ENCODE assay signal across 10 cellular contexts in genomic region chr14:81275995-81276698, GRCh38. TPM values are rescaled to one million over a fixed set of nuclear protein-coding genes. Genes with fewer than 3 reads are reported as not detected.
DNase-seq lines count a peak whose midpoint lies in the region; ATAC-seq and TF ChIP-seq lines count a peak whose summit lies in the region.
"Had no signal": no experiment of that assay in that cellular context is flagged by ENCODE, and none has a peak within 500 bp of the region (broad histone marks: within the 10 kb centered on the region; RNA-seq: fewer than 3 reads in every experiment).

No MANE protein-coding gene starts in this region.

- H3K9me3 Mint-ChIP-seq in endodermal cell = no peaks in the 10 kb centered on the region

- peaks cover 30% of the 10 kb centered on the region for H3K36me3 Mint-ChIP-seq in endodermal cell (ENCODE audit: low read depth)

- no TSS peak for BruUV-seq in A673 (replicated peaks; lab: Mats Ljungman, UMichigan)

- H3K9ac ChIP-seq in endodermal cell (ENCODE audit: extremely low read depth, low read length, poor library complexity, severe bottlenecking) = no peak overlapping the region

- POLR2A ChIA-PET in A673 (lab: Charles Lee; ENCODE audit: low non-redundant PET) = interaction anchor here (0.7 kb wide), 1 partner anchor 169 kb away, joined by 3 read pairs; no protein-coding TSS in a partner anchor

- CTCF ChIA-PET in A673 (lab: Charles Lee) = no interaction called here

- H3K4me1 Mint-ChIP-seq in endodermal cell = peaks cover 2% of the 10 kb centered on the region

- 90 to 100% methylated on average over 4 to 6 of the region's 6 CpGs for WGBS in endodermal cell (ENCODE audit: insufficient coverage in 1 of 2, insufficient read length in 1 of 2), 2 experiments

- no peaks in the 10 kb centered on the region for H3K27me3 Mint-ChIP-seq in endodermal cell (ENCODE audit: insufficient read depth)

- peak; percentile 37 for DNase-seq in A673 (ENCODE audit: low spot score)
- DNase-seq in endodermal cell = no peak
- no peak for DNase-seq in ecto neural progenitor cell (ENCODE audit: low spot score)
- no peak for DNase-seq in caudate nucleus (lab: John Stamatoyannopoulos, UW)
- DNase-seq in DMS114 treated with DMSO at 0.1 percent for 48 hours (lab: John Stamatoyannopoulos, UW; ENCODE audit: unreplicated experiment) = no peak
- no peak for DNase-seq in NCI-H345 (lab: John Stamatoyannopoulos, UW)
- DNase-seq: RPMI8226 had no signal

- no peak for TF ChIP-seq CTCF in A673 (conservative IDR thresholded peaks at IDR 0.05; ENCODE audit: low read depth, low read length)
- no peak for TF ChIP-seq CTCF in endodermal cell (conservative IDR thresholded peaks at IDR 0.05)

- peak; percentile 73 for ATAC-seq in GM18873 (IDR thresholded peaks at IDR 0.05; ENCODE audit: low FRiP score, unreplicated experiment)
- peak; percentile 69 for ATAC-seq in HG03159 (IDR thresholded peaks at IDR 0.05; ENCODE audit: unreplicated experiment)

- H3K9me3 ChIP-seq in A673 (ENCODE audit: low read depth, low read length, poor library complexity, severe bottlenecking) (no peaks in the 10 kb centered on the region), endodermal cell (ENCODE audit: control insufficient read depth, low read length) (no peaks in the 10 kb centered on the region)

- H3K4me3 ChIP-seq in A673 (ENCODE audit: low read depth, low read length, poor library complexity, severe bottlenecking) (no peak overlapping the region), endodermal cell (ENCODE audit: low read length) (no peak overlapping the region)
- H3K4me3 ChIP-seq: skin epidermis had no signal

- intact Hi-C loops in A673 (cut with micrococcal nuclease; ENCODE audit: unreplicated experiment) = no loop called here

- H3K4me1 ChIP-seq in A673 (ENCODE audit: insufficient read depth, low read length, poor library complexity, severe bottlenecking) (peaks cover 10% of the 10 kb centered on the region), endodermal cell (ENCODE audit: control insufficient read depth, insufficient read depth, low read length) (no peaks in the 10 kb centered on the region)

- no peak overlapping the region for H3K27ac ChIP-seq in A673 (ENCODE audit: low read depth, low read length, poor library complexity, severe bottlenecking)
- peak overlapping the region; percentile 37 for H3K27ac ChIP-seq in endodermal cell (ENCODE audit: low read depth, low read length)
- no peak overlapping the region for H3K27ac ChIP-seq in caudate nucleus (ENCODE audit: low read depth, low read length)

- no peak overlapping the region for H3K4me3 Mint-ChIP-seq in endodermal cell

- H3K36me3 ChIP-seq in A673 (ENCODE audit: insufficient read depth, low read length, poor library complexity, severe bottlenecking) (no peaks in the 10 kb centered on the region), endodermal cell (ENCODE audit: control insufficient read depth, insufficient read depth, low read length) (peaks cover 13% of the 10 kb centered on the region)

- H3K27me3 ChIP-seq in A673 (replicated peaks; ENCODE audit: insufficient read depth, low read depth, low read length, poor library complexity) = no peaks in the 10 kb centered on the region
- no peaks in the 10 kb centered on the region for H3K27me3 ChIP-seq in endodermal cell (ENCODE audit: control insufficient read depth, insufficient read depth, low read length, poor library complexity, severe bottlenecking)

- no peak overlapping the region for H3K27ac Mint-ChIP-seq in endodermal cell

RNA-seq across cellular contexts. Expression of gene GTF2A1, which starts 55.4 kb away (rescaled TPM):
- total RNA-seq in A673 (2021) = 52.3 and 54.3 TPM in 2 replicates
- 10 to 100 TPM; 34.3 to 34.4 TPM for total RNA-seq in endodermal cell
- 31.2 TPM for polyA plus RNA-seq in endodermal cell (2013, experiment 1 of 2)
- polyA plus RNA-seq in endodermal cell (2013, experiment 2 of 2) = 38.5 TPM
